10 cellular contexts compared by ENCODE assay signal in genomic region chr12:123801573-123802178, GRCh38. TPM values are rescaled to one million over a fixed set of nuclear protein-coding genes. Genes with fewer than 3 reads are reported as not detected.
DNase-seq lines count a peak whose midpoint lies in the region; ATAC-seq and TF ChIP-seq lines count a peak whose summit lies in the region.
"Had no signal": no experiment of that assay in that cellular context is flagged by ENCODE, and none has a peak within 500 bp of the region (broad histone marks: within the 10 kb centered on the region; RNA-seq: fewer than 3 reads in every experiment).

No MANE protein-coding gene starts in this region.

- no peaks in the 10 kb centered on the region for H3K9me1 ChIP-seq in IMR-90 (ENCODE audit: insufficient read depth, low read length)

- no peak overlapping the region for H4K5ac ChIP-seq in IMR-90 (ENCODE audit: low read depth, low read length)

- H2AK5ac ChIP-seq in IMR-90 (ENCODE audit: low read depth, low read length), result no peak overlapping the region

- no peaks in the 10 kb centered on the region for H3K4me1 ChIP-seq in IMR-90 (ENCODE audit: control insufficient read depth, insufficient read depth, low read length)

- peak; percentile 66 for TF ChIP-seq RAD21 in IMR-90 (IDR thresholded peaks at IDR 0.05; ENCODE audit: low read length)

- no TSS peak for BruUV-seq in IMR-90 (replicated peaks; lab: Mats Ljungman, UMichigan)

- H3K4me1 Mint-ChIP-seq in activated CD4-positive, alpha-beta T cell treated with anti-CD3 and anti-CD28 coated beads, Interleukin-2, amount 10 ng/mL, durations not matched to agents 7 days and 5 days, result no peaks in the 10 kb centered on the region
- H3K4me1 Mint-ChIP-seq: naive thymus-derived CD4-positive, alpha-beta T cell had no signal

- POLR2A ChIA-PET in IMR-90 (lab: Charles Lee; ENCODE audit: unreplicated experiment), result no interaction called here
- POLR2A ChIA-PET in activated CD4-positive, alpha-beta T cell treated with anti-CD3 and anti-CD28 coated beads, Interleukin-2, amount 10 ng/mL, durations not matched to agents 7 days and 5 days (lab: Charles Lee), result no interaction called here

- no peaks in the 10 kb centered on the region for H3K9me3 ChIP-seq in IMR-90 (ENCODE audit: control insufficient read depth, insufficient read depth, low read length)

- WGBS in IMR-90 (ENCODE audit: extremely low coverage in 2 of 2, insufficient read length in 1 of 2), 2 experiments, result 80% methylated on average over 1 of the region's 8 CpGs; no CpG with 5 or more reads in 1 of the 2 experiments

- no peak for TF ChIP-seq POLR2A in IMR-90 (IDR thresholded peaks at IDR 0.05; ENCODE audit: low read depth, low read length)

- no peak overlapping the region for H3K56ac ChIP-seq in IMR-90 (ENCODE audit: extremely low read depth, insufficient read depth, low read length)

- H3K4me3 Mint-ChIP-seq in activated CD4-positive, alpha-beta T cell treated with anti-CD3 and anti-CD28 coated beads, Interleukin-2, amount 10 ng/mL, durations not matched to agents 7 days and 5 days, result no peak overlapping the region
- H3K4me3 Mint-ChIP-seq: naive thymus-derived CD4-positive, alpha-beta T cell had no signal

- no peak overlapping the region for H2BK20ac ChIP-seq in IMR-90 (ENCODE audit: low read depth, low read length)

- no peaks in the 10 kb centered on the region for H4K20me1 ChIP-seq in IMR-90 (ENCODE audit: insufficient read depth, low read length)

- H3K27me3 ChIP-seq in IMR-90 (ENCODE audit: control insufficient read depth, insufficient read depth, low read length), result peaks cover 12% of the 10 kb centered on the region

- no peaks in the 10 kb centered on the region for H3K36me3 Mint-ChIP-seq in activated CD4-positive, alpha-beta T cell treated with anti-CD3 and anti-CD28 coated beads, Interleukin-2, amount 10 ng/mL, durations not matched to agents 7 days and 5 days (ENCODE audit: low read depth)
- H3K36me3 Mint-ChIP-seq: naive thymus-derived CD4-positive, alpha-beta T cell had no signal

- no peaks in the 10 kb centered on the region for H3K27me3 Mint-ChIP-seq in activated CD4-positive, alpha-beta T cell treated with anti-CD3 and anti-CD28 coated beads, Interleukin-2, amount 10 ng/mL, durations not matched to agents 7 days and 5 days

- intact Hi-C loops in IMR-90 (cut with micrococcal nuclease), result loop anchor here (1.0 kb wide), 2 partner anchors 183 to 231 kb away; no protein-coding TSS in a partner anchor

- H3K27ac ChIP-seq in C4-2B, result no peak overlapping the region
- H3K27ac ChIP-seq in IMR-90 (ENCODE audit: insufficient read depth, low read length), result no peak overlapping the region

- H2AFZ ChIP-seq in IMR-90 (replicated peaks; ENCODE audit: low read length, poor library complexity), result no peak overlapping the region

- peak; percentile 53 for DNase-seq in IMR-90
- DNase-seq in left kidney (ENCODE audit: low read depth, low spot score), result peak; percentile 11
- no peak for DNase-seq in stimulated activated naive CD4-positive, alpha-beta T cell treated with Interleukin-2 at 50 U/mL for 16 hours (lab: John Stamatoyannopoulos, UW)
- no peak for DNase-seq in islet precursor cell
- no peak for DNase-seq in activated CD4-positive, alpha-beta T cell treated with anti-CD3 and anti-CD28 coated beads, Interleukin-2, amount 10 ng/mL, durations not matched to agents 7 days and 5 days
- DNase-seq in activated naive CD4-positive, alpha-beta T cell treated with Interleukin-2 at 50 U/mL for 16 hours, result no peak

- TF ChIP-seq CTCF in C4-2B (conservative IDR thresholded peaks at IDR 0.05) (peak; percentile 79), IMR-90 (conservative IDR thresholded peaks at IDR 0.05; ENCODE audit: low read depth, low read length) (peak; percentile 65), WI38 (IDR thresholded peaks at IDR 0.05; ENCODE audit: low read depth, low read length) (peak; percentile 33; the same call in 1 of the 2 replicates)

- H3K14ac ChIP-seq in IMR-90 (replicated peaks; ENCODE audit: low read depth, low read length), result no peak overlapping the region

- CTCF ChIA-PET in IMR-90 (lab: Yijun Ruan, JAX), result no interaction called here
- CTCF ChIA-PET in activated CD4-positive, alpha-beta T cell treated with anti-CD3 and anti-CD28 coated beads, Interleukin-2, amount 10 ng/mL, durations not matched to agents 7 days and 5 days (lab: Charles Lee), result no interaction called here

- ATAC-seq in IMR-90 (ENCODE audit: low read depth), result no peak; the same call in 1 of the 2 replicates
- ATAC-seq: naive thymus-derived CD4-positive, alpha-beta T cell; Right ventricle myocardium inferior had no signal

- in situ Hi-C loops in IMR-90 (cut with MboI; ENCODE audit: low sequenced_read_pairs), result no loop called here

- H2AK9ac ChIP-seq in IMR-90 (replicated peaks; ENCODE audit: low read depth, low read length, poor library complexity), result no peak overlapping the region

- dilution Hi-C loops in IMR-90 (cut with HindIII; ENCODE audit: low sequenced_read_pairs, unreplicated experiment), result no loop called here

- no peak overlapping the region for H3K4me2 ChIP-seq in IMR-90 (ENCODE audit: low read depth, low read length)

- no peaks in the 10 kb centered on the region for H3K36me3 ChIP-seq in IMR-90 (ENCODE audit: control insufficient read depth, insufficient read depth, low read length)

- no peaks in the 10 kb centered on the region for H3K9me3 Mint-ChIP-seq in activated CD4-positive, alpha-beta T cell treated with anti-CD3 and anti-CD28 coated beads, Interleukin-2, amount 10 ng/mL, durations not matched to agents 7 days and 5 days
- H3K9me3 Mint-ChIP-seq: naive thymus-derived CD4-positive, alpha-beta T cell had no signal

- H3K18ac ChIP-seq in IMR-90 (ENCODE audit: low read depth, low read length), result no peak overlapping the region

- no peak overlapping the region for H3K9ac ChIP-seq in IMR-90 (ENCODE audit: low read depth, low read length)

- H4K8ac ChIP-seq in IMR-90 (ENCODE audit: low read depth in 2 of 2, low read length in 2 of 2), result no peak overlapping the region

- no peaks in the 10 kb centered on the region for H3K79me1 ChIP-seq in IMR-90 (ENCODE audit: low read depth in 1 of 2, low read length in 2 of 2)

- no peak overlapping the region for H2BK120ac ChIP-seq in IMR-90 (ENCODE audit: low read depth, low read length)

- H3K4me3 ChIP-seq in IMR-90 (ENCODE audit: insufficient read depth, low read depth, low read length), result no peak overlapping the region
- no peak overlapping the region for H3K4me3 ChIP-seq in WI38 (ENCODE audit: low read depth, low read length)

- H3K23ac ChIP-seq in IMR-90 (ENCODE audit: low read depth, low read length), result no peak overlapping the region

- H2BK5ac ChIP-seq in IMR-90 (ENCODE audit: low read depth, low read length, poor library complexity, severe bottlenecking), result no peak overlapping the region

- H4K91ac ChIP-seq in IMR-90 (ENCODE audit: insufficient read depth, low read depth, low read length), result no peak overlapping the region

- H2BK15ac ChIP-seq in IMR-90 (ENCODE audit: low read depth, low read length), result no peak overlapping the region

- no peak overlapping the region for H3K27ac Mint-ChIP-seq in activated CD4-positive, alpha-beta T cell treated with anti-CD3 and anti-CD28 coated beads, Interleukin-2, amount 10 ng/mL, durations not matched to agents 7 days and 5 days
- H3K27ac Mint-ChIP-seq: naive thymus-derived CD4-positive, alpha-beta T cell had no signal

- no peak overlapping the region for H3K4ac ChIP-seq in IMR-90 (ENCODE audit: low read depth, low read length)

TF ChIP-seq in IMR-90, 13 proteins besides CTCF, POLR2A, EP300 and RAD21:
- no peak for TF ChIP-seq MXI1 (IDR thresholded peaks at IDR 0.05; ENCODE audit: borderline replicate concordance, low read depth, low read length)
- peak; percentile 39 for TF ChIP-seq CEBPB (IDR thresholded peaks at IDR 0.05; ENCODE audit: low read depth, low read length)
- TF ChIP-seq MAZ (IDR thresholded peaks at IDR 0.05; ENCODE audit: borderline replicate concordance, low read depth, low read length), result no peak
- TF ChIP-seq SMC3 (IDR thresholded peaks at IDR 0.05; ENCODE audit: low read depth, low read length), result peak; percentile 83
- no peak for TF ChIP-seq CHD1 (IDR thresholded peaks at IDR 0.05; ENCODE audit: low read depth, low read length)
- no peak for TF ChIP-seq BHLHE40 (IDR thresholded peaks at IDR 0.05; ENCODE audit: low read depth, low read length)
- TF ChIP-seq RCOR1 (IDR thresholded peaks at IDR 0.05; ENCODE audit: insufficient replicate concordance, low read length), result no peak
- no peak for TF ChIP-seq NFE2L2 (IDR thresholded peaks at IDR 0.05; ENCODE audit: low read depth, low read length)

RNA-seq across cellular contexts. Expression of gene DNAH10, which starts 39.6 kb away (rescaled TPM):
- total RNA-seq in IMR-90 (2012; rRNA removed), result 0.18 and 0.28 TPM in 2 replicates
- 0.22 TPM in 2 replicates for polyA plus RNA-seq in IMR-90 (2012; rRNA removed)
- polyA plus RNA-seq in IMR-90 (2012; cell fraction: cytosol; rRNA removed), result 0.16 and 0.18 TPM in 2 replicates
- 0.45 and 0.58 TPM in 2 replicates for polyA plus RNA-seq in IMR-90 (2012; cell fraction: nucleus; rRNA removed; ENCODE audit: low replicate concordance)
- total RNA-seq in activated CD4-positive, alpha-beta T cell treated with anti-CD3 and anti-CD28 coated beads, Interleukin-2, amount 10 ng/mL, durations not matched to agents 7 days and 5 days, result under 1 TPM; 0.12 to 0.17 TPM

Comparison
In these comparisons a context has a peak if more than half of its experiments do, and no peak if none do; other contexts are left out.
1. DNase-seq: peak in IMR-90 (single experiment) and left kidney (single experiment); none in stimulated activated naive CD4-positive, alpha-beta T cell treated with Interleukin-2 at 50 U/mL for 16 hours (single experiment), islet precursor cell (single experiment), activated CD4-positive, alpha-beta T cell treated with anti-CD3 and anti-CD28 coated beads, Interleukin-2, amount 10 ng/mL, durations not matched to agents 7 days and 5 days (single experiment) and activated naive CD4-positive, alpha-beta T cell treated with Interleukin-2 at 50 U/mL for 16 hours (single experiment).
2. Peak in every context shown above with its lines, with median percentiles within 50 percentile points of each other: CTCF ChIP-seq.